Comparison of ENCODE assay signal across 8 cellular contexts in genomic region chr10:26860026-26860541, GRCh38.
DNase-seq lines count a peak whose midpoint lies in the region; ATAC-seq and TF ChIP-seq lines count a peak whose summit lies in the region.

No MANE protein-coding gene starts in this region.

- peak overlapping the region; percentile 81 for H3K4me3 ChIP-seq in WERI-Rb-1 (ENCODE audit: low read depth, low read length)

- peak overlapping the region; percentile 96 for H3K27ac Mint-ChIP-seq in central memory CD8-positive, alpha-beta T cell (ENCODE audit: low read depth)

- peak overlapping the region; percentile 96 for H3K4me3 Mint-ChIP-seq in central memory CD8-positive, alpha-beta T cell

- no peaks in the 10 kb centered on the region for H3K27me3 ChIP-seq in WERI-Rb-1 (ENCODE audit: insufficient read depth, low read depth, severe bottlenecking)

- H3K36me3 ChIP-seq in WERI-Rb-1: no peaks in the 10 kb centered on the region

- in situ Hi-C loops in KBM-7 (cut with MboI; ENCODE audit: low pct_unique_long_range_greater_than_20kb, low sequenced_read_pairs): no loop called here

- peak; percentile 22 for ATAC-seq in GM21528 (IDR thresholded peaks at IDR 0.05; ENCODE audit: low FRiP score, unreplicated experiment)
- ATAC-seq in central memory CD8-positive, alpha-beta T cell (replicated peaks; ENCODE audit: extremely low read depth, poor library complexity, severe bottlenecking): peak; percentile 4

- H3K27me3 Mint-ChIP-seq in central memory CD8-positive, alpha-beta T cell: peaks cover 13% of the 10 kb centered on the region

- TF ChIP-seq CTCF in WERI-Rb-1 (IDR thresholded peaks at IDR 0.05; ENCODE audit: low read depth, low read length): no peak

- no peaks in the 10 kb centered on the region for H3K9me3 Mint-ChIP-seq in central memory CD8-positive, alpha-beta T cell

- peaks cover 35% of the 10 kb centered on the region for H3K4me1 Mint-ChIP-seq in central memory CD8-positive, alpha-beta T cell

- DNase-seq in D341Med (ENCODE audit: low spot score) (peak; percentile 61), KBM-7 (peak; percentile 73), WERI-Rb-1 (peak; percentile 15), kidney glomerular epithelial cell (lab: John Stamatoyannopoulos, UW) (peak; percentile 46), NCI-H524 treated with DMSO at 0.1 percent for 48 hours (lab: John Stamatoyannopoulos, UW) (no peak)
- DNase-seq in central memory CD8-positive, alpha-beta T cell (ENCODE audit: low spot score in 2 of 2): peak; percentile 33 to 44
- peak; percentile 7 to 12 for DNase-seq in stimulated activated CD4-positive, alpha-beta T cell treated with anti-CD3 and anti-CD28 coated beads, Interleukin-15, amount 100 ng/mL, for 48 hours (ENCODE audit: low read depth in 2 of 2)

- no peaks in the 10 kb centered on the region for H3K9me3 ChIP-seq in WERI-Rb-1 (ENCODE audit: severe bottlenecking)

- peak overlapping the region; percentile 78 for H3K27ac ChIP-seq in WERI-Rb-1

- peaks cover 15% of the 10 kb centered on the region for H3K36me3 Mint-ChIP-seq in central memory CD8-positive, alpha-beta T cell (ENCODE audit: insufficient read depth)
